ENCODE assay signal across 9 cellular contexts in the genomic region with DNA sequence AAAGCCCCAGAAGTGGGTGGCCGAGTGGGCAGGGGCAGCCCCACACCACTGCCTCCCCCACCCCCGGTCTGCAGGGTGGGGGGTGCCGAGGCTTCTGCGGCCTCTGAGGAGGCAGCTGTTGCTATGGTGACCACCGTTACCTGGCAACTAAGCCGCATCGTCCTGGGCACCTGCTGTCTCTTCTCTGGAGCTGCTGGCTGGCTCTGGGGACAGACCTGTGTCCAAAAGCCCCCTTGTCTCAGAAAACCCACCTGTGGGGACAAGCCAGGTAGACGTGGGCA.
DNase-seq lines count a peak whose midpoint lies in the region; ATAC-seq and TF ChIP-seq lines count a peak whose summit lies in the region.
"Had no signal": no experiment of that assay in that cellular context is flagged by ENCODE, and none has a peak within 500 bp of the region (broad histone marks: within the 10 kb centered on the region; RNA-seq: fewer than 3 reads in every experiment).

No MANE protein-coding gene starts in this region.

- no peak for TF ChIP-seq CTCF in MM.1S (IDR thresholded peaks at IDR 0.05; ENCODE audit: low read length)
- TF ChIP-seq CTCF in natural killer cell (IDR thresholded peaks at IDR 0.05): no peak

- no peak for TF ChIP-seq POLR2A in erythroblast (IDR thresholded peaks at IDR 0.05; ENCODE audit: low read length)

- no peak overlapping the region for H3K4me3 Mint-ChIP-seq in natural killer cell

- no peaks in the 10 kb centered on the region for H3K9me3 Mint-ChIP-seq in natural killer cell

- no peaks in the 10 kb centered on the region for H3K36me3 Mint-ChIP-seq in natural killer cell

- no peaks in the 10 kb centered on the region for H4K20me1 ChIP-seq in MM.1S (ENCODE audit: insufficient read depth, low read length)

- DNase-seq in NCI-H1092 treated with DMSO at 0.1 percent for 48 hours (lab: John Stamatoyannopoulos, UW): peak; percentile 39
- DNase-seq in NCI-H1092 (lab: John Stamatoyannopoulos, UW): no peak
- peak; percentile 12 for DNase-seq in MM.1S
- peak; percentile 36 for DNase-seq in SHP77 treated with DMSO at 0.1 percent for 48 hours (lab: John Stamatoyannopoulos, UW)
- DNase-seq in erythroblast (lab: John Stamatoyannopoulos, UW): peak; percentile 6 to 18
- DNase-seq in natural killer cell: no peak

- H3K4me2 ChIP-seq in MM.1S (ENCODE audit: low read depth, low read length): no peak overlapping the region
- H3K4me2 ChIP-seq: PC-9 had no signal

- peaks cover 11 to 12% of the 10 kb centered on the region in 2 donors for H3K4me1 Mint-ChIP-seq in natural killer cell

- H3F3A ChIP-seq in MM.1S (ENCODE audit: insufficient read depth, low read length): no peaks in the 10 kb centered on the region

- H3K4me1 ChIP-seq in MM.1S (ENCODE audit: low read length): no peaks in the 10 kb centered on the region

- ATAC-seq in natural killer cell (no peak), GM19397 (IDR thresholded peaks at IDR 0.05; ENCODE audit: unreplicated experiment) (no peak), GM19023 (IDR thresholded peaks at IDR 0.05; ENCODE audit: unreplicated experiment) (no peak)

- H3K4me3 ChIP-seq in MM.1S (ENCODE audit: low read length): no peak overlapping the region
- H3K4me3 ChIP-seq: PC-9 had no signal

- H3K27ac ChIP-seq in MM.1S (ENCODE audit: low read length): no peak overlapping the region
- H3K27ac ChIP-seq: PC-9 had no signal

- H3K9me3 ChIP-seq in MM.1S (replicated peaks; ENCODE audit: insufficient read depth, low read length): no peaks in the 10 kb centered on the region

- H3K36me3 ChIP-seq in MM.1S (replicated peaks; ENCODE audit: insufficient read depth, low read length): no peaks in the 10 kb centered on the region

- intact Hi-C loops in natural killer cell (cut with micrococcal nuclease): no loop called here

- peaks cover 72% of the 10 kb centered on the region for H3K27me3 ChIP-seq in MM.1S (replicated peaks; ENCODE audit: insufficient read depth, low read length)

- H3K79me2 ChIP-seq in MM.1S (ENCODE audit: low read length): no peaks in the 10 kb centered on the region

- H3K27me3 Mint-ChIP-seq in natural killer cell (ENCODE audit: low read depth in 2 of 2): peaks cover 0 to 2% of the 10 kb centered on the region in 2 donors

- H2AFZ ChIP-seq in MM.1S (ENCODE audit: low read length): no peak overlapping the region
- H2AFZ ChIP-seq: PC-9 had no signal

- no peak overlapping the region for H3K9ac ChIP-seq in MM.1S (ENCODE audit: low read length)

- H3K27ac Mint-ChIP-seq in natural killer cell: peak overlapping the region in 1 of 2 donors; percentile 57

- H3K9me2 ChIP-seq in MM.1S (replicated peaks; ENCODE audit: insufficient read depth, low read length): no peaks in the 10 kb centered on the region

Comparison
In these comparisons a context has a peak if more than half of its experiments do, and no peak if none do; other contexts are left out.
1. DNase-seq: peak in NCI-H1092 treated with DMSO at 0.1 percent for 48 hours (single experiment), MM.1S (single experiment), SHP77 treated with DMSO at 0.1 percent for 48 hours (single experiment) and erythroblast (2 of 2); none in NCI-H1092 (single experiment) and natural killer cell (single experiment).